ENCODE assay signal across 10 cellular contexts in genomic region chr6:82017316-82017715, GRCh38.
A peak's percentile ranks its signal among the peaks of the same experiment; 100 is the strongest.
DNase-seq lines count a peak whose midpoint lies in the region; TF ChIP-seq lines count a peak whose summit lies in the region.
"Had no signal": no experiment of that assay in that cellular context is flagged by ENCODE, and none has a peak within 500 bp of the region (broad histone marks: within the 10 kb centered on the region; RNA-seq: fewer than 3 reads in every experiment).

No MANE protein-coding gene starts in this region.

- peak overlapping the region; percentile 79 for H3K27ac ChIP-seq in hepatocyte
- H3K27ac ChIP-seq in tibial artery: peak overlapping the region; percentile 85 to 86
- H3K27ac ChIP-seq in CD8-positive, alpha-beta memory T cell (ENCODE audit: low read depth, low read length): no peak overlapping the region

- H3K4me2 ChIP-seq in hepatocyte: peak overlapping the region; percentile 34

- no peak overlapping the region for H3K27ac Mint-ChIP-seq in CD8-positive, alpha-beta memory T cell
- H3K27ac Mint-ChIP-seq: nephron had no signal

- H3K4me1 ChIP-seq in adipocyte (ENCODE audit: control insufficient read depth, insufficient read depth, low read length): peaks cover 79% of the 10 kb centered on the region
- peaks cover 12% of the 10 kb centered on the region for H3K4me1 ChIP-seq in hepatocyte (ENCODE audit: insufficient read depth)
- H3K4me1 ChIP-seq in tibial artery: peaks cover 0 to 73% (median 37%) of the 10 kb centered on the region in 4 donors
- H3K4me1 ChIP-seq in CD8-positive, alpha-beta memory T cell (ENCODE audit: insufficient read depth, low read length): no peaks in the 10 kb centered on the region

- H3K4me1 Mint-ChIP-seq in CD8-positive, alpha-beta memory T cell: no peaks in the 10 kb centered on the region
- H3K4me1 Mint-ChIP-seq: nephron had no signal

- H3K27me3 ChIP-seq in adipocyte (replicated peaks; ENCODE audit: control insufficient read depth, insufficient read depth, low read length) (no peaks in the 10 kb centered on the region), hepatocyte (no peaks in the 10 kb centered on the region), tibial artery (no peaks in the 10 kb centered on the region)
- no peaks in the 10 kb centered on the region for H3K27me3 ChIP-seq in CD8-positive, alpha-beta memory T cell (ENCODE audit: insufficient read depth, low read length, poor library complexity, severe bottlenecking)

- CTCF ChIA-PET in CD8-positive, alpha-beta memory T cell (lab: Charles Lee): no interaction called here

- no peaks in the 10 kb centered on the region for H3K79me2 ChIP-seq in hepatocyte

- H3K9me2 ChIP-seq in hepatocyte (replicated peaks; ENCODE audit: insufficient read depth): no peaks in the 10 kb centered on the region

- intact Hi-C loops in tibial artery (cut with DNase I; ENCODE audit: low total_unique reads): loop anchor here (10.0 kb wide), 1 partner anchor 263 kb away; the partner anchor contains the start of gene TENT5A

- POLR2A ChIA-PET in CD8-positive, alpha-beta memory T cell (lab: Charles Lee): no interaction called here

- TF ChIP-seq CTCF in hepatocyte (IDR thresholded peaks at IDR 0.05; ENCODE audit: poor library complexity) (no peak), tibial artery (IDR thresholded peaks at IDR 0.05) (no peak)

- DNase-seq in HuH-7 (ENCODE audit: low spot score) (peak; percentile 20), adipocyte (ENCODE audit: low read depth) (peak; percentile 84), hepatocyte (ENCODE audit: low spot score) (peak; percentile 85), tibial artery (peak; percentile 77 to 86), GM19240 (ENCODE audit: insufficient read length, low spot score) (no peak), DMS79 treated with DMSO at 0.1 percent for 48 hours (lab: John Stamatoyannopoulos, UW) (no peak)
- DNase-seq in CD8-positive, alpha-beta memory T cell: no peak
- DNase-seq: activated gamma-delta T cell, NCI-H1436 treated with DMSO at 0.1 percent for 48 hours had no signal

- H3K9ac ChIP-seq in adipocyte (ENCODE audit: low read length): peak overlapping the region; percentile 63

- no peak overlapping the region for H3K4me3 Mint-ChIP-seq in CD8-positive, alpha-beta memory T cell
- H3K4me3 Mint-ChIP-seq: nephron had no signal

- peaks cover 0 to 5% (median 0%) of the 10 kb centered on the region in 5 donors for H3K9me3 Mint-ChIP-seq in CD8-positive, alpha-beta memory T cell
- H3K9me3 Mint-ChIP-seq: nephron had no signal

- H4K20me1 ChIP-seq in hepatocyte (ENCODE audit: insufficient read depth, poor library complexity, severe bottlenecking): no peaks in the 10 kb centered on the region

- no peaks in the 10 kb centered on the region for H3K36me3 ChIP-seq in adipocyte (ENCODE audit: control insufficient read depth, insufficient read depth, low read length, severe bottlenecking)
- H3K36me3 ChIP-seq in hepatocyte (replicated peaks; ENCODE audit: insufficient read depth, low read depth): no peaks in the 10 kb centered on the region
- H3K36me3 ChIP-seq in tibial artery: no peaks in the 10 kb centered on the region
- no peaks in the 10 kb centered on the region for H3K36me3 ChIP-seq in CD8-positive, alpha-beta memory T cell (ENCODE audit: insufficient read depth, low read length)

- H3K9me3 ChIP-seq in adipocyte (ENCODE audit: control insufficient read depth, low read length) (no peaks in the 10 kb centered on the region), hepatocyte (ENCODE audit: low read depth) (no peaks in the 10 kb centered on the region), tibial artery (no peaks in the 10 kb centered on the region)
- no peaks in the 10 kb centered on the region for H3K9me3 ChIP-seq in CD8-positive, alpha-beta memory T cell (ENCODE audit: low read length)

- H3K27me3 Mint-ChIP-seq in CD8-positive, alpha-beta memory T cell: no peaks in the 10 kb centered on the region

- H2AFZ ChIP-seq in hepatocyte: no peak overlapping the region

- H3K36me3 Mint-ChIP-seq in CD8-positive, alpha-beta memory T cell: no peaks in the 10 kb centered on the region

- peak overlapping the region; percentile 37 for H3K4me3 ChIP-seq in adipocyte (ENCODE audit: low read length)
- no peak overlapping the region for H3K4me3 ChIP-seq in hepatocyte
- H3K4me3 ChIP-seq in tibial artery: no peak overlapping the region
- no peak overlapping the region for H3K4me3 ChIP-seq in CD8-positive, alpha-beta memory T cell (ENCODE audit: low read length)

Comparison
In these comparisons a context has a peak if more than half of its experiments do, and no peak if none do; other contexts are left out.
1. DNase-seq: peak in HuH-7 (single experiment), adipocyte (single experiment), hepatocyte (single experiment) and tibial artery (2 of 2); none in CD8-positive, alpha-beta memory T cell (0 of 5), GM19240 (single experiment) and DMS79 treated with DMSO at 0.1 percent for 48 hours (single experiment).